ENCODE assay signal across 1 cellular context in the genomic region with DNA sequence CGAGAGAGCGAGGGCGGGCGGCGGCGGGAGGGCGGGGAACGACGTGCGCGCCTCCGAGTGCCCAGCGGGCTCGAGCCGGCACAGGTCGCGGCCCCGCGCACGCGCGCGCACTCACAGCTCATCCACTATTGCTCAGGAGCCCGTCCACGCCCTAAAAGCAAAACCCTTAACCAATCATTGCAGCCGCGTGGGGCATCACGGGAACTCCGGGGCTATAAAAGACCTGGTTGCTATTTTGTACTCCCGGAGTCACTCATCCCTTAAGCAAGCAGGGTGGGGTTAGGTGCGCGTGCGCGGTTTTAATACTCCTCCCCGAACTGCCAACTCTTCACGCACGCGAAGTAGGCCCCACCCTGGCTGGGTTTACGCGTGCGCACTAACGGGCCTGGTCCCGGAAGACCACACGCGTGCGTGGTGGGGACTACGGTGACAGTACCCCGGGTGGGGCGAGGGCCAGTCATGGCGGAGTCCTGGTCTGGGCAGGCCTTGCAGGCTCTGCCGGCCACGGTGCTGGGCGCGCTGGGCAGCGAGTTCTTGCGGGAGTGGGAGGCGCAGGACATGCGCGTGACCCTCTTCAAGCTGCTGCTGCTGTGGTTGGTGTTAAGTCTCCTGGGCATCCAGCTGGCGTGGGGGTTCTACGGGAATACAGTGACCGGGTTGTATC.
TF ChIP-seq lines count a peak whose summit lies in the region.

A gene (minus strand): TSS at position 9 of the 664 bp plus-strand sequence. CDS start 36,387 bp downstream, outside the sequence.
A gene with protein sequence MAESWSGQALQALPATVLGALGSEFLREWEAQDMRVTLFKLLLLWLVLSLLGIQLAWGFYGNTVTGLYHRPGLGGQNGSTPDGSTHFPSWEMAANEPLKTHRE (plus strand): TSS at position 456 of the 664 bp plus-strand sequence. CDS start 4 bp downstream, at position 460.

TF ChIP-seq in K562, 482 proteins besides CTCF, POLR2A, EP300 and RAD21 (continued from another document and continues in another):
- TF ChIP-seq, protein P1, sequence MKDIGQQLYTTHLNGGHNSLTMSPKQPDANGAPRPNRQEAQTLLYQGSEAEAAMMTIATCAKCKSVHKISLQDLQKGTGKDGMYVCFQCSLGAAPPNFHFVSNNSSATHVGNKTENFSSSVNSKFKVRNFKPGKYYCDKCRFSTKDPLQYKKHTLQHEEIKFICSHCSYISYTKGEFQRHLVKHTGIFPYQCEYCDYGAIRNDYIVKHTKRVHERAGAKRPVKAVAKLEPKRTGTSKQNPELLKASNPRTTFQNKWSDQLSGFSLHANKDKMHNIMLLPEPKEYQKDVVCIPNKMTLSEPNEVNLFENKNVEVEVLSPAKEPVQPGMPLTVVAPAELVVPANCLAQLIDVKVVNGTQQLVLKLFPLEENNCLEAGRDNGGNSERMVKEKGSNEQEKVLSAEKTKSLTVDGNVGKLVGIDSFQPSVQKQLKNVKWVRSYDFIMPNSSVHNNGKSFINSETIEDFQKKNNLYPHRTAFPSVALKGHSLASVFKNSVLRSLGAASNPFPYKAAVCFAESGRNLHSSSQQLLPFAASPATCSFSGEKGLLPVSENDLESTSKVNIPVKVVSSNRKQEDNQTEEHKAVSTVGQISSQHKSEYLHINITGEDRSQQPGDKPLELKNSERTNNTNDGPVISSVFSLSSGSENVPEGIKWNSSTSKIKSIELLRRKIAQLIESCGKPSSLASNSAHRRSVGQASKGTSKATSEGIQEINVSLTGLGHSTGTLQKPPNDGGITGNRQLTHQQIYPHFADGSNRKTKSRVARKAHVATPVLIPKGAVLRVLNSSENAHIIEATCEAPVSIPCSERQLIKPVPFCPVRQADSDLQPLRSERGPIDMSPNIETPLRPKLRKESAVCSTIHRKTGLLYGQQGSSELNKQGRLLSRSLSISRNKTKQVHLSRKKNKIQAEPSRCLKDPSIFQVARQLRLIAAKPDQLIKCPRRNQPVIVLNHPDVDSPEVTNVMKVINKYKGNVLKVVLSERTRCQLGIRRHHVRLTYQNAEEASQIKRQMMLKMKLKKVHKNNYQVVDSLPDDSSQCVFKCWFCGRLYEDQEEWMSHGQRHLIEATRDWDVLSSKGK (CRISPR knock-in tag; IDR thresholded peaks at IDR 0.05), result no peak
- peak; percentile 96 for TF ChIP-seq POLR2H (tag; IDR thresholded peaks at IDR 0.05; ENCODE audit: low read depth)
- no peak for TF ChIP-seq ZNF165 (CRISPR knock-in tag; IDR thresholded peaks at IDR 0.05; ENCODE audit: borderline replicate concordance)
- TF ChIP-seq, protein P2, sequence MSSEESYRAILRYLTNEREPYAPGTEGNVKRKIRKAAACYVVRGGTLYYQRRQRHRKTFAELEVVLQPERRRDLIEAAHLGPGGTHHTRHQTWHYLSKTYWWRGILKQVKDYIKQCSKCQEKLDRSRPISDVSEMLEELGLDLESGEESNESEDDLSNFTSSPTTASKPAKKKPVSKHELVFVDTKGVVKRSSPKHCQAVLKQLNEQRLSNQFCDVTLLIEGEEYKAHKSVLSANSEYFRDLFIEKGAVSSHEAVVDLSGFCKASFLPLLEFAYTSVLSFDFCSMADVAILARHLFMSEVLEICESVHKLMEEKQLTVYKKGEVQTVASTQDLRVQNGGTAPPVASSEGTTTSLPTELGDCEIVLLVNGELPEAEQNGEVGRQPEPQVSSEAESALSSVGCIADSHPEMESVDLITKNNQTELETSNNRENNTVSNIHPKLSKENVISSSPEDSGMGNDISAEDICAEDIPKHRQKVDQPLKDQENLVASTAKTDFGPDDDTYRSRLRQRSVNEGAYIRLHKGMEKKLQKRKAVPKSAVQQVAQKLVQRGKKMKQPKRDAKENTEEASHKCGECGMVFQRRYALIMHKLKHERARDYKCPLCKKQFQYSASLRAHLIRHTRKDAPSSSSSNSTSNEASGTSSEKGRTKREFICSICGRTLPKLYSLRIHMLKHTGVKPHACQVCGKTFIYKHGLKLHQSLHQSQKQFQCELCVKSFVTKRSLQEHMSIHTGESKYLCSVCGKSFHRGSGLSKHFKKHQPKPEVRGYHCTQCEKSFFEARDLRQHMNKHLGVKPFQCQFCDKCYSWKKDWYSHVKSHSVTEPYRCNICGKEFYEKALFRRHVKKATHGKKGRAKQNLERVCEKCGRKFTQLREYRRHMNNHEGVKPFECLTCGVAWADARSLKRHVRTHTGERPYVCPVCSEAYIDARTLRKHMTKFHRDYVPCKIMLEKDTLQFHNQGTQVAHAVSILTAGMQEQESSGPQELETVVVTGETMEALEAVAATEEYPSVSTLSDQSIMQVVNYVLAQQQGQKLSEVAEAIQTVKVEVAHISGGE (CRISPR knock-in tag; IDR thresholded peaks at IDR 0.05), result peak in 1 of 3 experiments; percentile 81; a peak in 2 of 6 replicates
- TF ChIP-seq, protein P3, sequence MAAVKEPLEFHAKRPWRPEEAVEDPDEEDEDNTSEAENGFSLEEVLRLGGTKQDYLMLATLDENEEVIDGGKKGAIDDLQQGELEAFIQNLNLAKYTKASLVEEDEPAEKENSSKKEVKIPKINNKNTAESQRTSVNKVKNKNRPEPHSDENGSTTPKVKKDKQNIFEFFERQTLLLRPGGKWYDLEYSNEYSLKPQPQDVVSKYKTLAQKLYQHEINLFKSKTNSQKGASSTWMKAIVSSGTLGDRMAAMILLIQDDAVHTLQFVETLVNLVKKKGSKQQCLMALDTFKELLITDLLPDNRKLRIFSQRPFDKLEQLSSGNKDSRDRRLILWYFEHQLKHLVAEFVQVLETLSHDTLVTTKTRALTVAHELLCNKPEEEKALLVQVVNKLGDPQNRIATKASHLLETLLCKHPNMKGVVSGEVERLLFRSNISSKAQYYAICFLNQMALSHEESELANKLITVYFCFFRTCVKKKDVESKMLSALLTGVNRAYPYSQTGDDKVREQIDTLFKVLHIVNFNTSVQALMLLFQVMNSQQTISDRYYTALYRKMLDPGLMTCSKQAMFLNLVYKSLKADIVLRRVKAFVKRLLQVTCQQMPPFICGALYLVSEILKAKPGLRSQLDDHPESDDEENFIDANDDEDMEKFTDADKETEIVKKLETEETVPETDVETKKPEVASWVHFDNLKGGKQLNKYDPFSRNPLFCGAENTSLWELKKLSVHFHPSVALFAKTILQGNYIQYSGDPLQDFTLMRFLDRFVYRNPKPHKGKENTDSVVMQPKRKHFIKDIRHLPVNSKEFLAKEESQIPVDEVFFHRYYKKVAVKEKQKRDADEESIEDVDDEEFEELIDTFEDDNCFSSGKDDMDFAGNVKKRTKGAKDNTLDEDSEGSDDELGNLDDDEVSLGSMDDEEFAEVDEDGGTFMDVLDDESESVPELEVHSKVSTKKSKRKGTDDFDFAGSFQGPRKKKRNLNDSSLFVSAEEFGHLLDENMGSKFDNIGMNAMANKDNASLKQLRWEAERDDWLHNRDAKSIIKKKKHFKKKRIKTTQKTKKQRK (IDR thresholded peaks at IDR 0.05; ENCODE audit: borderline replicate concordance, low read depth, low read length), result no peak
- TF ChIP-seq ZNF668 (CRISPR knock-in tag; IDR thresholded peaks at IDR 0.05), result no peak
- TF ChIP-seq PTBP1 (IDR thresholded peaks at IDR 0.05; ENCODE audit: low read depth, low read length), result no peak
- no peak for TF ChIP-seq MYBL2 (IDR thresholded peaks at IDR 0.05; ENCODE audit: low read depth)
- no peak for TF ChIP-seq MYBL2 (CRISPR knock-in tag; IDR thresholded peaks at IDR 0.05; ENCODE audit: borderline replicate concordance)
- no peak for TF ChIP-seq MCM5 (IDR thresholded peaks at IDR 0.05; ENCODE audit: low read depth)
- no peak for TF ChIP-seq ETS2 (tag; IDR thresholded peaks at IDR 0.05; ENCODE audit: borderline replicate concordance, poor library complexity, severe bottlenecking)
- no peak for TF ChIP-seq JUND (IDR thresholded peaks at IDR 0.05; ENCODE audit: borderline replicate concordance, low read depth, low read length)
- no peak for TF ChIP-seq JUND (tag; IDR thresholded peaks at IDR 0.05; ENCODE audit: borderline replicate concordance, low read depth, low read length)
- TF ChIP-seq, protein P4, sequence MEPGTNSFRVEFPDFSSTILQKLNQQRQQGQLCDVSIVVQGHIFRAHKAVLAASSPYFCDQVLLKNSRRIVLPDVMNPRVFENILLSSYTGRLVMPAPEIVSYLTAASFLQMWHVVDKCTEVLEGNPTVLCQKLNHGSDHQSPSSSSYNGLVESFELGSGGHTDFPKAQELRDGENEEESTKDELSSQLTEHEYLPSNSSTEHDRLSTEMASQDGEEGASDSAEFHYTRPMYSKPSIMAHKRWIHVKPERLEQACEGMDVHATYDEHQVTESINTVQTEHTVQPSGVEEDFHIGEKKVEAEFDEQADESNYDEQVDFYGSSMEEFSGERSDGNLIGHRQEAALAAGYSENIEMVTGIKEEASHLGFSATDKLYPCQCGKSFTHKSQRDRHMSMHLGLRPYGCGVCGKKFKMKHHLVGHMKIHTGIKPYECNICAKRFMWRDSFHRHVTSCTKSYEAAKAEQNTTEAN (CRISPR knock-in tag; IDR thresholded peaks at IDR 0.05), result no peak
- peak; percentile 68; the same call in 1 of the 2 replicates for TF ChIP-seq GTF2E2 (tag; IDR thresholded peaks at IDR 0.05)
- TF ChIP-seq, protein P5, sequence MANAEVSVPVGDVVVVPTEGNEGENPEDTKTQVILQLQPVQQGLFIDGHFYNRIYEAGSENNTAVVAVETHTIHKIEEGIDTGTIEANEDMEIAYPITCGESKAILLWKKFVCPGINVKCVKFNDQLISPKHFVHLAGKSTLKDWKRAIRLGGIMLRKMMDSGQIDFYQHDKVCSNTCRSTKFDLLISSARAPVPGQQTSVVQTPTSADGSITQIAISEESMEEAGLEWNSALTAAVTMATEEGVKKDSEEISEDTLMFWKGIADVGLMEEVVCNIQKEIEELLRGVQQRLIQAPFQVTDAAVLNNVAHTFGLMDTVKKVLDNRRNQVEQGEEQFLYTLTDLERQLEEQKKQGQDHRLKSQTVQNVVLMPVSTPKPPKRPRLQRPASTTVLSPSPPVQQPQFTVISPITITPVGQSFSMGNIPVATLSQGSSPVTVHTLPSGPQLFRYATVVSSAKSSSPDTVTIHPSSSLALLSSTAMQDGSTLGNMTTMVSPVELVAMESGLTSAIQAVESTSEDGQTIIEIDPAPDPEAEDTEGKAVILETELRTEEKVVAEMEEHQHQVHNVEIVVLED (CRISPR knock-in tag; IDR thresholded peaks at IDR 0.05), result peak; percentile 82
- no peak; the same call in none of the 2 replicates for TF ChIP-seq MBD2 (IDR thresholded peaks at IDR 0.05; ENCODE audit: borderline replicate concordance, low read depth)
- TF ChIP-seq CBFA2T3 (IDR thresholded peaks at IDR 0.05), result no peak
- peak; percentile 71; the same call in 1 of the 2 replicates for TF ChIP-seq GTF2F1 (IDR thresholded peaks at IDR 0.05; ENCODE audit: low read depth, low read length)
- no peak for TF ChIP-seq ARNT (IDR thresholded peaks at IDR 0.05)
- peak in 1 of 2 experiments; percentile 50; a peak in 1 of 4 replicates for TF ChIP-seq SRF (CRISPR knock-in tag; IDR thresholded peaks at IDR 0.05)
- TF ChIP-seq ZNF507 (tag; conservative IDR thresholded peaks at IDR 0.05), result no peak
- TF ChIP-seq SMC3 (conservative IDR thresholded peaks at IDR 0.05; ENCODE audit: insufficient read depth, low read depth, low read length), result no peak
- TF ChIP-seq HDAC8 (tag; IDR thresholded peaks at IDR 0.05), result no peak
- no peak for TF ChIP-seq SPI1 (IDR thresholded peaks at IDR 0.05; ENCODE audit: borderline replicate concordance, low read depth, low read length)
- TF ChIP-seq, protein P6, sequence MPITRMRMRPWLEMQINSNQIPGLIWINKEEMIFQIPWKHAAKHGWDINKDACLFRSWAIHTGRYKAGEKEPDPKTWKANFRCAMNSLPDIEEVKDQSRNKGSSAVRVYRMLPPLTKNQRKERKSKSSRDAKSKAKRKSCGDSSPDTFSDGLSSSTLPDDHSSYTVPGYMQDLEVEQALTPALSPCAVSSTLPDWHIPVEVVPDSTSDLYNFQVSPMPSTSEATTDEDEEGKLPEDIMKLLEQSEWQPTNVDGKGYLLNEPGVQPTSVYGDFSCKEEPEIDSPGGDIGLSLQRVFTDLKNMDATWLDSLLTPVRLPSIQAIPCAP (CRISPR knock-in tag; IDR thresholded peaks at IDR 0.05; ENCODE audit: borderline replicate concordance), result no peak
- TF ChIP-seq CEBPB (tag; IDR thresholded peaks at IDR 0.05), result peak; percentile 61
- TF ChIP-seq, protein P7, sequence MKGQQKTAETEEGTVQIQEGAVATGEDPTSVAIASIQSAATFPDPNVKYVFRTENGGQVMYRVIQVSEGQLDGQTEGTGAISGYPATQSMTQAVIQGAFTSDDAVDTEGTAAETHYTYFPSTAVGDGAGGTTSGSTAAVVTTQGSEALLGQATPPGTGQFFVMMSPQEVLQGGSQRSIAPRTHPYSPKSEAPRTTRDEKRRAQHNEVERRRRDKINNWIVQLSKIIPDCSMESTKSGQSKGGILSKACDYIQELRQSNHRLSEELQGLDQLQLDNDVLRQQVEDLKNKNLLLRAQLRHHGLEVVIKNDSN (CRISPR knock-in tag; IDR thresholded peaks at IDR 0.05), result 0 out of 2 replicates have a peak, but pooled peaks have one; percentile 4
- no peak for TF ChIP-seq BRCA1 (IDR thresholded peaks at IDR 0.05)
- TF ChIP-seq BRCA1 (CRISPR knock-in tag; IDR thresholded peaks at IDR 0.05), result no peak
- TF ChIP-seq ZSCAN32 (CRISPR knock-in tag; IDR thresholded peaks at IDR 0.05), result no peak
- TF ChIP-seq NRF1 (conservative IDR thresholded peaks at IDR 0.05 in 1 of 2, IDR thresholded peaks at IDR 0.05 in 1 of 2), result peak; percentile 99
- TF ChIP-seq ZNF780A (CRISPR knock-in tag; IDR thresholded peaks at IDR 0.05), result no peak
- TF ChIP-seq TCF7 (IDR thresholded peaks at IDR 0.05; ENCODE audit: borderline replicate concordance), result 0 out of 2 replicates have a peak, but pooled peaks have one; percentile 35
- TF ChIP-seq CBX3 (IDR thresholded peaks at IDR 0.05; ENCODE audit: borderline replicate concordance in 1 of 2, low read length in 2 of 2), result no peak
- no peak for TF ChIP-seq ZNF253 (CRISPR knock-in tag; conservative IDR thresholded peaks at IDR 0.05)
- TF ChIP-seq ZNF274 (IDR thresholded peaks at IDR 0.05; ENCODE audit: borderline replicate concordance, low read depth, low read length), result no peak
- peak; percentile 49; the same call in 1 of the 2 replicates for TF ChIP-seq CREB1 (IDR thresholded peaks at IDR 0.05)
- TF ChIP-seq CREB1 (CRISPR knock-in tag; IDR thresholded peaks at IDR 0.05), result peak; percentile 47; the same call in 1 of the 2 replicates
- TF ChIP-seq SETDB1 (IDR thresholded peaks at IDR 0.05; ENCODE audit: low read length), result no peak
- peak; percentile 76 for TF ChIP-seq MEF2A (IDR thresholded peaks at IDR 0.05; ENCODE audit: control insufficient read depth, low read depth, low read length)
- TF ChIP-seq ZNF41 (CRISPR knock-in tag; conservative IDR thresholded peaks at IDR 0.05), result no peak
- TF ChIP-seq, protein P8, sequence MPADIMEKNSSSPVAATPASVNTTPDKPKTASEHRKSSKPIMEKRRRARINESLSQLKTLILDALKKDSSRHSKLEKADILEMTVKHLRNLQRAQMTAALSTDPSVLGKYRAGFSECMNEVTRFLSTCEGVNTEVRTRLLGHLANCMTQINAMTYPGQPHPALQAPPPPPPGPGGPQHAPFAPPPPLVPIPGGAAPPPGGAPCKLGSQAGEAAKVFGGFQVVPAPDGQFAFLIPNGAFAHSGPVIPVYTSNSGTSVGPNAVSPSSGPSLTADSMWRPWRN (IDR thresholded peaks at IDR 0.05; ENCODE audit: low read depth), result no peak
